In genomic region chr9:121322737-121323448, GRCh38 we compare ENCODE assay signal across 1 cellular context.
TF ChIP-seq lines count a peak whose summit lies in the region.

No MANE protein-coding gene starts in this region.

TF ChIP-seq in HepG2, 621 proteins besides CTCF, POLR2A, EP300 and RAD21 (continued from another document and continues in another):
- TF ChIP-seq TEF (CRISPR knock-in tag; IDR thresholded peaks at IDR 0.05) (peak; percentile 86), ZNF598 (CRISPR knock-in tag; IDR thresholded peaks at IDR 0.05; ENCODE audit: borderline replicate concordance) (no peak), ZMYM3 (CRISPR knock-in tag; IDR thresholded peaks at IDR 0.05) (no peak), ZSCAN25 (CRISPR knock-in tag; IDR thresholded peaks at IDR 0.05) (no peak), PTBP1 (IDR thresholded peaks at IDR 0.05; ENCODE audit: low read depth, low read length, poor library complexity, severe bottlenecking) (no peak), BCL6 (CRISPR knock-in tag; IDR thresholded peaks at IDR 0.05) (peak; percentile 45; the same call in 1 of the 2 replicates), FLYWCH1 (CRISPR knock-in tag; IDR thresholded peaks at IDR 0.05) (no peak), MIER2 (CRISPR knock-in tag; IDR thresholded peaks at IDR 0.05) (no peak), PHF20 (CRISPR knock-in tag; IDR thresholded peaks at IDR 0.05) (no peak), CCAR2 (optimal IDR thresholded peaks at IDR 0.05; ENCODE audit: low read depth, low read length) (no peak), RCOR2 (CRISPR knock-in tag; IDR thresholded peaks at IDR 0.05) (no peak), SALL1 (CRISPR knock-in tag; IDR thresholded peaks at IDR 0.05) (0 out of 2 replicates have a peak, but pooled peaks have one; percentile 1), ZNF577 (CRISPR knock-in tag; IDR thresholded peaks at IDR 0.05; ENCODE audit: borderline replicate concordance, low read depth) (no peak), SOX13 (IDR thresholded peaks at IDR 0.05) (no peak), SOX13 (CRISPR knock-in tag; conservative IDR thresholded peaks at IDR 0.05 in 1 of 2, IDR thresholded peaks at IDR 0.05 in 1 of 2) (peak in 1 of 2 experiments; percentile 67; a peak in 1 of 4 replicates), KAT7 (CRISPR knock-in tag; IDR thresholded peaks at IDR 0.05; ENCODE audit: borderline replicate concordance) (no peak), ZNF710 (CRISPR knock-in tag; IDR thresholded peaks at IDR 0.05; ENCODE audit: borderline replicate concordance) (no peak), CSRNP2 (CRISPR knock-in tag; conservative IDR thresholded peaks at IDR 0.05; ENCODE audit: low read depth) (no peak), RXRA (CRISPR knock-in tag; IDR thresholded peaks at IDR 0.05) (no peak), PRDM15 (CRISPR knock-in tag; IDR thresholded peaks at IDR 0.05) (no peak), ZNF407 (CRISPR knock-in tag; IDR thresholded peaks at IDR 0.05; ENCODE audit: not compliant biosample characterization) (no peak), SIX4 (CRISPR knock-in tag; IDR thresholded peaks at IDR 0.05) (no peak)
- TF ChIP-seq, protein P1, sequence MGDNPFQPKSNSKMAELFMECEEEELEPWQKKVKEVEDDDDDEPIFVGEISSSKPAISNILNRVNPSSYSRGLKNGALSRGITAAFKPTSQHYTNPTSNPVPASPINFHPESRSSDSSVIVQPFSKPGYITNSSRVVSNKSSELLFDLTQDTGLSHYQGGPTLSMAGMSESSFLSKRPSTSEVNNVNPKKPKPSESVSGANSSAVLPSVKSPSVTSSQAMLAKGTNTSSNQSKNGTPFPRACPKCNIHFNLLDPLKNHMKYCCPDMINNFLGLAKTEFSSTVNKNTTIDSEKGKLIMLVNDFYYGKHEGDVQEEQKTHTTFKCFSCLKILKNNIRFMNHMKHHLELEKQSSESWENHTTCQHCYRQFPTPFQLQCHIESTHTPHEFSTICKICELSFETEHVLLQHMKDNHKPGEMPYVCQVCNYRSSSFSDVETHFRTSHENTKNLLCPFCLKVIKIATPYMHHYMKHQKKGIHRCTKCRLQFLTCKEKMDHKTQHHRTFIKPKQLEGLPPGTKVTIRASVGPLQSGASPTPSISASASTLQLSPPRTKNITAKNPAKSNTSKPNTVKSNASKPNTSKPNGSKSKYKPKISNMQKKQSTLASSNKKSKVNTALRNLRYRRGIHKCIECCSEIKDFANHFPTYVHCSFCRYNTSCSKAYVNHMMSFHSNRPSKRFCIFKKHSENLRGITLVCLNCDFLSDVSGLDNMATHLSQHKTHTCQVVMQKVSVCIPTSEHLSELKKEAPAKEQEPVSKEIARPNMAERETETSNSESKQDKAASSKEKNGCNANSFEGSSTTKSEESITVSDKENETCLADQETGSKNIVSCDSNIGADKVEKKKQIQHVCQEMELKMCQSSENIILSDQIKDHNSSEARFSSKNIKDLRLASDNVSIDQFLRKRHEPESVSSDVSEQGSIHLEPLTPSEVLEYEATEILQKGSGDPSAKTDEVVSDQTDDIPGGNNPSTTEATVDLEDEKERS (CRISPR knock-in tag; IDR thresholded peaks at IDR 0.05) = 0 out of 2 replicates have a peak, but pooled peaks have one; percentile 1
- TF ChIP-seq, protein P2, sequence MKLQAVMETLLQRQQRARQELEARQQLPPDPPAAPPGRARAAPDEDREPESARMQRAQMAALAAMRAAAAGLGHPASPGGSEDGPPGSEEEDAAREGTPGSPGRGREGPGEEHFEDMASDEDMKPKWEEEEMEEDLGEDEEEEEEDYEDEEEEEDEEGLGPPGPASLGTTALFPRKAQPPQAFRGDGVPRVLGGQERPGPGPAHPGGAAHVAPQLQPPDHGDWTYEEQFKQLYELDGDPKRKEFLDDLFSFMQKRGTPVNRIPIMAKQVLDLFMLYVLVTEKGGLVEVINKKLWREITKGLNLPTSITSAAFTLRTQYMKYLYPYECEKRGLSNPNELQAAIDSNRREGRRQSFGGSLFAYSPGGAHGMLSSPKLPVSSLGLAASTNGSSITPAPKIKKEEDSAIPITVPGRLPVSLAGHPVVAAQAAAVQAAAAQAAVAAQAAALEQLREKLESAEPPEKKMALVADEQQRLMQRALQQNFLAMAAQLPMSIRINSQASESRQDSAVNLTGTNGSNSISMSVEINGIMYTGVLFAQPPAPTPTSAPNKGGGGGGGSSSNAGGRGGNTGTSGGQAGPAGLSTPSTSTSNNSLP (IDR thresholded peaks at IDR 0.05; ENCODE audit: low read depth, low read length) = no peak
- TF ChIP-seq, protein P3, sequence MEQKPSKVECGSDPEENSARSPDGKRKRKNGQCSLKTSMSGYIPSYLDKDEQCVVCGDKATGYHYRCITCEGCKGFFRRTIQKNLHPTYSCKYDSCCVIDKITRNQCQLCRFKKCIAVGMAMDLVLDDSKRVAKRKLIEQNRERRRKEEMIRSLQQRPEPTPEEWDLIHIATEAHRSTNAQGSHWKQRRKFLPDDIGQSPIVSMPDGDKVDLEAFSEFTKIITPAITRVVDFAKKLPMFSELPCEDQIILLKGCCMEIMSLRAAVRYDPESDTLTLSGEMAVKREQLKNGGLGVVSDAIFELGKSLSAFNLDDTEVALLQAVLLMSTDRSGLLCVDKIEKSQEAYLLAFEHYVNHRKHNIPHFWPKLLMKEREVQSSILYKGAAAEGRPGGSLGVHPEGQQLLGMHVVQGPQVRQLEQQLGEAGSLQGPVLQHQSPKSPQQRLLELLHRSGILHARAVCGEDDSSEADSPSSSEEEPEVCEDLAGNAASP (CRISPR knock-in tag; IDR thresholded peaks at IDR 0.05; ENCODE audit: borderline replicate concordance) = 0 out of 2 replicates have a peak, but pooled peaks have one; percentile 17
- TF ChIP-seq, protein P4, sequence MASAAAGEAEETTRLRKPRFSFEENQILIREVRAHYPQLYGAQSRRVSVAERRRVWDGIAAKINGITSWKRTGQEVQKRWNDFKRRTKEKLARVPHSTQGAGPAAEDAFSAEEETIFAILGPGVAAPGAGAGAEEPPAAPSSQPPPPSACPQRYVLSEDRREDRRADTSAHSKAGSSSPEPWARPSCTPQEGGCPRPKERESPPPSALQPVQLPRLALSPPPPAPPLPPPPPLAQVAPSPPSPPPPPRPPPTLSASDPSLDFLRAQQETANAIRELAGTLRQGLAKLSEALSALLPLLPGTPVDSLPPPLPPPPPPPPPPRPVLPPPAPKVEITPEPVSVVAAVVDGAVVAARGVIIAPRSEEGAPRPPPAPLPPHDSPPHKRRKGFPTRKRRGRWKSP (CRISPR knock-in tag; IDR thresholded peaks at IDR 0.05) = 0 out of 2 replicates have a peak, but pooled peaks have one; percentile 35
